In genomic region chr18:51382081-51382480, GRCh38 we compare ENCODE assay signal across 28 cellular contexts.
"Had no signal": no experiment of that assay in that cellular context is flagged by ENCODE, and none has a peak within 500 bp of the region (broad histone marks: within the 10 kb centered on the region; RNA-seq: fewer than 3 reads in every experiment).

No MANE protein-coding gene starts in this region.

- H3K9me3 Mint-ChIP-seq: natural killer cell; neural progenitor cell; stimulated activated naive B cell treated with anti-CD40 and anti-IgM and Interleukin-4, amounts not matched to agents 10 μg/mL and 1 μg/mL and 100 μg/mL, for 72 hours had no signal

- DNase-seq: natural killer cell; occipital lobe; ovary; posterior cingulate gyrus; psoas muscle; right cardiac atrium; stimulated activated CD4-positive, alpha-beta T cell treated with anti-CD3 and anti-CD28 coated beads, Interleukin-15, amount 100 ng/mL, for 24 hours; stimulated activated CD4-positive, alpha-beta T cell treated with anti-CD3 and anti-CD28 coated beads, Interleukin-2, amount 100 ng/mL, for 24 hours; stimulated activated CD4-positive, alpha-beta T cell treated with anti-CD3 and anti-CD28 coated beads, Interleukin-2, amount 100 ng/mL, for 48 hours; stimulated activated CD4-positive, alpha-beta T cell treated with anti-CD3 and anti-CD28 coated beads, Interleukin-4, amount 100 ng/mL, for 24 hours; stimulated activated naive B cell treated with anti-CD40 and anti-IgM and Interleukin-4, amounts not matched to agents 10 μg/mL and 1 μg/mL and 100 μg/mL, for 72 hours; stimulated activated naive CD4-positive, alpha-beta T cell treated with Interleukin-2 at 50 U/mL for 16 hours; stomach; thyroid gland; trophoblast cell; upper lobe of left lung had no signal

- H3K27ac ChIP-seq: neural progenitor cell, ovary, parathyroid adenoma, psoas muscle, skin epidermis, stomach, thoracic aorta, thyroid gland, tibial nerve, upper lobe of left lung, vagina had no signal

- H3K4me2 ChIP-seq: neural progenitor cell had no signal

- H3K27ac Mint-ChIP-seq: natural killer cell; nephron; neural progenitor cell; progenitor cell of endocrine pancreas; stimulated activated effector memory CD8-positive, alpha-beta T cell treated with anti-CD3 and anti-CD28 coated beads, Interleukin-12 subunit alpha, Interleukin-12 subunit beta, amount 100 ng/mL, for 72 hours; stimulated activated naive B cell treated with anti-CD40 and anti-IgM and Interleukin-4, amounts not matched to agents 10 μg/mL and 1 μg/mL and 100 μg/mL, for 72 hours; stimulated activated naive CD8-positive, alpha-beta T cell treated with anti-CD3 and anti-CD28 coated beads, Interleukin-15, Interleukin-2, amounts not matched to agents 100 ng/mL and 50 ng/mL, for 24 hours had no signal

- H3K79me2 ChIP-seq: parathyroid adenoma had no signal

- H3K4me3 ChIP-seq: neural progenitor cell, ovary, psoas muscle, skin epidermis, stomach, thoracic aorta, thyroid gland, tibial nerve, upper lobe of left lung, vagina had no signal

- FAIRE-seq: urothelium cell line had no signal

- H2AFZ ChIP-seq: neural progenitor cell, parathyroid adenoma had no signal

- H3K9me3 ChIP-seq: ovary, psoas muscle, stomach, thoracic aorta, thyroid gland, tibial nerve, upper lobe of left lung, vagina had no signal

- H3K4me3 Mint-ChIP-seq: natural killer cell; nephron; neural progenitor cell; stimulated activated effector memory CD8-positive, alpha-beta T cell treated with anti-CD3 and anti-CD28 coated beads, Interleukin-12 subunit alpha, Interleukin-12 subunit beta, amount 100 ng/mL, for 72 hours; stimulated activated naive B cell treated with anti-CD40 and anti-IgM and Interleukin-4, amounts not matched to agents 10 μg/mL and 1 μg/mL and 100 μg/mL, for 72 hours; stimulated activated naive CD8-positive, alpha-beta T cell treated with anti-CD3 and anti-CD28 coated beads, Interleukin-15, Interleukin-2, amounts not matched to agents 100 ng/mL and 50 ng/mL, for 24 hours had no signal

- H3K4me1 Mint-ChIP-seq: nephron; neural progenitor cell; stimulated activated effector memory CD8-positive, alpha-beta T cell treated with anti-CD3 and anti-CD28 coated beads, Interleukin-12 subunit alpha, Interleukin-12 subunit beta, amount 100 ng/mL, for 72 hours; stimulated activated naive B cell treated with anti-CD40 and anti-IgM and Interleukin-4, amounts not matched to agents 10 μg/mL and 1 μg/mL and 100 μg/mL, for 72 hours had no signal

- H3K27me3 Mint-ChIP-seq: progenitor cell of endocrine pancreas; stimulated activated naive CD8-positive, alpha-beta T cell treated with anti-CD3 and anti-CD28 coated beads, Interleukin-15, Interleukin-2, amounts not matched to agents 100 ng/mL and 50 ng/mL, for 24 hours had no signal

- H3K9ac ChIP-seq: neural progenitor cell, parathyroid adenoma had no signal

- ATAC-seq: natural killer cell; psoas muscle; right cardiac atrium; sciatic nerve; stimulated activated naive B cell treated with anti-CD40 and anti-IgM and Interleukin-4, amounts not matched to agents 10 μg/mL and 1 μg/mL and 100 μg/mL, for 72 hours had no signal

- H3K36me3 ChIP-seq: neural progenitor cell, ovary, stomach, thoracic aorta, thyroid gland, tibial nerve, upper lobe of left lung, vagina had no signal

- H3K4me1 ChIP-seq: neural progenitor cell, parathyroid adenoma, psoas muscle, stomach, thyroid gland, tibial nerve, upper lobe of left lung, vagina had no signal

- H3K36me3 Mint-ChIP-seq: natural killer cell; neural progenitor cell; stimulated activated effector memory CD8-positive, alpha-beta T cell treated with anti-CD3 and anti-CD28 coated beads, Interleukin-12 subunit alpha, Interleukin-12 subunit beta, amount 100 ng/mL, for 72 hours; stimulated activated naive B cell treated with anti-CD40 and anti-IgM and Interleukin-4, amounts not matched to agents 10 μg/mL and 1 μg/mL and 100 μg/mL, for 72 hours had no signal

- H3K27me3 ChIP-seq: neural progenitor cell, ovary, stomach, thyroid gland, tibial nerve, upper lobe of left lung, vagina had no signal
